In the genomic region with DNA sequence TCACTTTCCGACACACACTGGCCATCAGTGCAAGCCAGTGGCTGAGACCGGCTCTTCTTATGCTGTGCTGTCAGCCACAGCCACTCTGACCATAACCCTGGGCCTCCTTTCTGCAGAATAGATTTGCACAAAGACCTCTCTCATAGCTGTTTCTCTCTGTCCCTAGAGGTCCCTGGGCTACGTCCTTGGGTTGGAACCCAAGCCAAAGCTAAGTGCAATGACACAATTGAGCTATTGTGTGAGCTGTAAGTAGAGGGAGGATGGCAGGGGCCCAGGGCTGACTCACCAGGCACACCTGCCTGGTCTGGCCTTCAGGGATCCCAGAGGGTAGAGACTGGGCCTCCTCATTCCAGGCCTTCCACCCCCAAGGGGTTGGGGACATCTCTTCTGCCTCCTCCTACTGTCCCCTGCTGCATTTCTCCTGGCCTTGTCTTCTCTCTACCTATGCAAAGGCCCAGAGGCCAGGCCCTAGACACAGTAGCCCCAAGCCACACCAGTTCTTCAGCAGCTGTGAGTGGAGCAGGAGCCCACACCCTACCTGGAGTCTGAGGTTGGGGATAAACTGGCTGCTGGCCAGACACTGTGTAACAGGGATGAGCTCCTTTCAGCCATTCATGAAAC, we compare ENCODE assay signal across 14 cellular contexts.
DNase-seq lines count a peak whose midpoint lies in the region; ATAC-seq and FAIRE-seq lines count a peak whose summit lies in the region.
"Had no signal": no experiment of that assay in that cellular context is flagged by ENCODE, and none has a peak within 500 bp of the region (broad histone marks: within the 10 kb centered on the region; RNA-seq: fewer than 3 reads in every experiment).

No MANE protein-coding gene starts in this region.

- DNase-seq in NCI-H1436 (lab: John Stamatoyannopoulos, UW): peak; percentile 18
- no peak for DNase-seq in NCI-H1436 treated with DMSO at 0.1 percent for 48 hours (lab: John Stamatoyannopoulos, UW)
- DNase-seq in RPMI8226: peak; percentile 77
- DNase-seq in globus pallidus (ENCODE audit: low spot score): peak; percentile 62
- DNase-seq in small intestine: peak; percentile 29
- no peak for DNase-seq in stimulated activated CD4-positive, alpha-beta T cell treated with anti-CD3 and anti-CD28 coated beads, Interleukin-4, amount 100 ng/mL, for 1 hour
- DNase-seq: adrenal gland, NCI-H748 treated with DMSO at 0.1 percent for 48 hours had no signal

- peak overlapping the region in 1 of 2 donors; percentile 23 for H3K27ac ChIP-seq in small intestine (ENCODE audit: low read depth in 1 of 2, low read length in 1 of 2)
- H3K27ac ChIP-seq: 22Rv1, adrenal gland had no signal

- H3K36me3 ChIP-seq in small intestine (ENCODE audit: control insufficient read depth in 2 of 2, insufficient read depth in 2 of 2, low read length in 2 of 2): no peaks in the 10 kb centered on the region
- H3K36me3 ChIP-seq: adrenal gland had no signal

- peaks cover 0 to 4% of the 10 kb centered on the region in 2 donors for H3K4me1 ChIP-seq in small intestine (ENCODE audit: control insufficient read depth in 2 of 2, insufficient read depth in 1 of 2, low read depth in 1 of 2, low read length in 1 of 2)
- H3K4me1 ChIP-seq: adrenal gland had no signal

- no peaks in the 10 kb centered on the region for H3K9me3 ChIP-seq in small intestine (ENCODE audit: control insufficient read depth, low read depth)

- no peak overlapping the region for H3K27ac Mint-ChIP-seq in stimulated activated memory B cell treated with anti-CD40 and anti-IgM and Interleukin-4, amounts not matched to agents 10 μg/mL and 1 μg/mL and 100 μg/mL, for 72 hours
- H3K27ac Mint-ChIP-seq: T-helper 1 cell treated with Interleukin-12 subunit alpha and Interleukin-12 subunit beta and Interleukin-4 antibody, amounts not matched to agents 30 μg/mL and 1 μg/mL, for 36 hours had no signal

- H3K9me3 Mint-ChIP-seq in stimulated activated memory B cell treated with anti-CD40 and anti-IgM and Interleukin-4, amounts not matched to agents 10 μg/mL and 1 μg/mL and 100 μg/mL, for 72 hours: peaks cover 14% of the 10 kb centered on the region

- no peaks in the 10 kb centered on the region for H3K27me3 ChIP-seq in small intestine (ENCODE audit: control insufficient read depth in 2 of 2, insufficient read depth in 2 of 2, low read length in 2 of 2)
- H3K27me3 ChIP-seq: adrenal gland had no signal

- H3K27me3 Mint-ChIP-seq in stimulated activated memory B cell treated with anti-CD40 and anti-IgM and Interleukin-4, amounts not matched to agents 10 μg/mL and 1 μg/mL and 100 μg/mL, for 72 hours: no peaks in the 10 kb centered on the region
- H3K27me3 Mint-ChIP-seq: naive thymus-derived CD4-positive, alpha-beta T cell had no signal

- H3K4me3 Mint-ChIP-seq in stimulated activated memory B cell treated with anti-CD40 and anti-IgM and Interleukin-4, amounts not matched to agents 10 μg/mL and 1 μg/mL and 100 μg/mL, for 72 hours: no peak overlapping the region
- H3K4me3 Mint-ChIP-seq: T-helper 1 cell treated with Interleukin-12 subunit alpha and Interleukin-12 subunit beta and Interleukin-4 antibody, amounts not matched to agents 30 μg/mL and 1 μg/mL, for 36 hours had no signal

- peaks cover 27% of the 10 kb centered on the region for H3K4me1 Mint-ChIP-seq in stimulated activated memory B cell treated with anti-CD40 and anti-IgM and Interleukin-4, amounts not matched to agents 10 μg/mL and 1 μg/mL and 100 μg/mL, for 72 hours

- WGBS in small intestine, 3 donors: 19 to 64% (median 57%) methylated on average over 3 of the region's 3 CpGs

- H3K4me3 ChIP-seq in small intestine (ENCODE audit: low read depth in 1 of 2, low read length in 2 of 2): no peak overlapping the region
- H3K4me3 ChIP-seq: adrenal gland had no signal

- peaks cover 21% of the 10 kb centered on the region for H3K36me3 Mint-ChIP-seq in stimulated activated memory B cell treated with anti-CD40 and anti-IgM and Interleukin-4, amounts not matched to agents 10 μg/mL and 1 μg/mL and 100 μg/mL, for 72 hours

- no peak for ATAC-seq in HG03175 (IDR thresholded peaks at IDR 0.05; ENCODE audit: unreplicated experiment)
- no peak for ATAC-seq in stimulated activated memory B cell treated with anti-CD40 and anti-IgM and Interleukin-4, amounts not matched to agents 10 μg/mL and 1 μg/mL and 100 μg/mL, for 72 hours

- FAIRE-seq in small intestine (lab: Jason Lieb, UNC): no peak
- FAIRE-seq: endometrium had no signal

Comparison
In these comparisons a context has a peak if more than half of its experiments do, and no peak if none do; other contexts are left out.
1. DNase-seq: peak in NCI-H1436 (single experiment), RPMI8226 (single experiment), globus pallidus (single experiment) and small intestine (single experiment); none in NCI-H1436 treated with DMSO at 0.1 percent for 48 hours (single experiment) and stimulated activated CD4-positive, alpha-beta T cell treated with anti-CD3 and anti-CD28 coated beads, Interleukin-4, amount 100 ng/mL, for 1 hour (single experiment).